ENCODE assay signal across 14 cellular contexts in the genomic region with DNA sequence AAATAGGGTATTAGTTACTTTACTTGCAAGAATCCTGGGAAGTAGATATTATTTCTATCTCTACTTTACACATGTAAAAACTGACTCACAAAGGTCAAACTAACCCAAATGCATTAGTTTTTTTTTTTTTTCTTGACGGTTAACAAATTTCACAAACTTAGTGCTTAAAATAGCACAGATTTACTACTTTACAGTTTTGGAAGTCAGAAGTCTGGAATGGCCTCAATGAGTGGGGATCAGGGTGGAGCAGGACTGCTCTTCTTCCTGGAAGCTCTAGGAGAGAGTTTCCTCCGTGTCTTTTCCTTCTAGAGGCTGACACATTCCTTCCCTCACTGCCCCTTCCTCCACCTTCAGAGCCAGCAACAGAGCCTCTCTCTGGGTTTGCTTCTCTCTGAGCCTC.
DNase-seq lines count a peak whose midpoint lies in the region; ATAC-seq, FAIRE-seq and TF ChIP-seq lines count a peak whose summit lies in the region.
"Had no signal": no experiment of that assay in that cellular context is flagged by ENCODE, and none has a peak within 500 bp of the region (broad histone marks: within the 10 kb centered on the region; RNA-seq: fewer than 3 reads in every experiment).

No MANE protein-coding gene starts in this region.

- H3K27me3 Mint-ChIP-seq in nephron (ENCODE audit: low read depth), result no peaks in the 10 kb centered on the region

- H3K9me3 ChIP-seq in HUES6 (ENCODE audit: control insufficient read depth, insufficient read depth, low read depth, low read length) (peaks cover 6% of the 10 kb centered on the region; the same call in 1 of the 2 replicates), suprapubic skin (peaks cover 5% of the 10 kb centered on the region)

- peak; percentile 96 for FAIRE-seq in endometrium (lab: Jason Lieb, UNC)
- FAIRE-seq: H1 had no signal

- peak overlapping the region; percentile 38 for H3K9ac ChIP-seq in HUES6 (ENCODE audit: low read length)

- H3K4me1 ChIP-seq in HUES6 (ENCODE audit: control insufficient read depth, insufficient read depth, low read length) (no peaks in the 10 kb centered on the region; the same call in 1 of the 2 replicates), suprapubic skin (peaks cover 45% of the 10 kb centered on the region)

- 25% methylated on average over 2 of the region's 2 CpGs for WGBS in suprapubic skin

- no peak for ATAC-seq in HG02759 (IDR thresholded peaks at IDR 0.05; ENCODE audit: unreplicated experiment)
- ATAC-seq in GM18498 (IDR thresholded peaks at IDR 0.05; ENCODE audit: unreplicated experiment), result no peak
- ATAC-seq: activated CD4-positive, CD25-positive, alpha-beta regulatory T cell treated with anti-CD3 and anti-CD28 coated beads, Interleukin-2, amount 50 U/mL, for 24 hours had no signal

- no peaks in the 10 kb centered on the region for H3K27me3 ChIP-seq in HUES6 (ENCODE audit: control insufficient read depth, insufficient read depth, low read length)
- no peaks in the 10 kb centered on the region for H3K27me3 ChIP-seq in suprapubic skin

- TF ChIP-seq EP300 in suprapubic skin (IDR thresholded peaks at IDR 0.05), result no peak

- no peaks in the 10 kb centered on the region for H3K36me3 Mint-ChIP-seq in nephron (ENCODE audit: low read depth)
- H3K36me3 Mint-ChIP-seq: activated naive CD4-positive, alpha-beta T cell treated with anti-CD3 and anti-CD28 coated beads, Interleukin-2, amount 10 ng/mL, durations not matched to agents 7 days and 5 days; CD14-positive monocyte had no signal

- no peak overlapping the region for H3K4me3 ChIP-seq in HUES6 (ENCODE audit: low read depth, low read length)
- H3K4me3 ChIP-seq in suprapubic skin, result no peak overlapping the region

- TF ChIP-seq POLR2A in suprapubic skin (IDR thresholded peaks at IDR 0.05), result no peak

- H3K27ac Mint-ChIP-seq in nephron, result peak overlapping the region; percentile 70 to 91 (median 73)
- H3K27ac Mint-ChIP-seq: activated naive CD4-positive, alpha-beta T cell treated with anti-CD3 and anti-CD28 coated beads, Interleukin-2, amount 10 ng/mL, durations not matched to agents 7 days and 5 days; T-helper 1 cell treated with Interleukin-12 subunit alpha and Interleukin-12 subunit beta and Interleukin-4 antibody, amounts not matched to agents 30 μg/mL and 1 μg/mL, for 36 hours had no signal

- DNase-seq in suprapubic skin (ENCODE audit: low spot score in 2 of 2) (no peak), NCI-H2227 treated with DMSO at 0.1 percent for 48 hours (lab: John Stamatoyannopoulos, UW) (no peak)
- no peak for DNase-seq in activated CD4-positive, alpha-beta T cell treated with anti-CD3 and anti-CD28 coated beads for 4 hours
- DNase-seq: activated naive CD4-positive, alpha-beta T cell treated with anti-CD3 and anti-CD28 coated beads, Interleukin-2, amount 10 ng/mL, durations not matched to agents 7 days and 5 days; NCI-H748 treated with DMSO at 0.1 percent for 48 hours had no signal

- TF ChIP-seq CTCF in nephron (IDR thresholded peaks at IDR 0.05; ENCODE audit: unreplicated experiment in 3 of 3) (no peak), suprapubic skin (IDR thresholded peaks at IDR 0.05) (no peak)

- H3K4me1 Mint-ChIP-seq in nephron, result peaks cover 57% of the 10 kb centered on the region
- H3K4me1 Mint-ChIP-seq: activated naive CD4-positive, alpha-beta T cell treated with anti-CD3 and anti-CD28 coated beads, Interleukin-2, amount 10 ng/mL, durations not matched to agents 7 days and 5 days had no signal

- H3K9me3 Mint-ChIP-seq in nephron, result peaks cover 5% of the 10 kb centered on the region
- H3K9me3 Mint-ChIP-seq: activated naive CD4-positive, alpha-beta T cell treated with anti-CD3 and anti-CD28 coated beads, Interleukin-2, amount 10 ng/mL, durations not matched to agents 7 days and 5 days; T-helper 1 cell treated with Interleukin-12 subunit alpha and Interleukin-12 subunit beta and Interleukin-4 antibody, amounts not matched to agents 30 μg/mL and 1 μg/mL, for 36 hours had no signal

- H3K27ac ChIP-seq in HUES6 (ENCODE audit: low read depth, low read length) (peak overlapping the region; percentile 54; the same call in 1 of the 2 replicates), suprapubic skin (peak overlapping the region; percentile 41)

- peak overlapping the region in 1 of 3 experiments; percentile 44 for H3K4me3 Mint-ChIP-seq in nephron
- H3K4me3 Mint-ChIP-seq: activated naive CD4-positive, alpha-beta T cell treated with anti-CD3 and anti-CD28 coated beads, Interleukin-2, amount 10 ng/mL, durations not matched to agents 7 days and 5 days; CD14-positive monocyte; T-helper 1 cell treated with Interleukin-12 subunit alpha and Interleukin-12 subunit beta and Interleukin-4 antibody, amounts not matched to agents 30 μg/mL and 1 μg/mL, for 36 hours had no signal

- H3K36me3 ChIP-seq in HUES6 (ENCODE audit: control insufficient read depth, insufficient read depth, low read length) (no peaks in the 10 kb centered on the region), suprapubic skin (no peaks in the 10 kb centered on the region)
